Comparison of ENCODE assay signal across 15 cellular contexts in genomic region chr1:40820251-40820797, GRCh38. TPM values are rescaled to one million over a fixed set of nuclear protein-coding genes. Genes with fewer than 3 reads are reported as not detected.
DNase-seq lines count a peak whose midpoint lies in the region; ATAC-seq, FAIRE-seq and TF ChIP-seq lines count a peak whose summit lies in the region.
"Had no signal": no experiment of that assay in that cellular context is flagged by ENCODE, and none has a peak within 500 bp of the region (broad histone marks: within the 10 kb centered on the region; RNA-seq: fewer than 3 reads in every experiment).

No MANE protein-coding gene starts in this region.

- peak overlapping the region; percentile 19; the same call in 1 of the 2 replicates for H2BK12ac ChIP-seq in H1 (ENCODE audit: low read depth, low read length)

- TF ChIP-seq CTCF in H1 (IDR thresholded peaks at IDR 0.05; ENCODE audit: control extremely low read depth in 1 of 3, insufficient read depth in 1 of 3, low read depth in 1 of 3, low read length in 3 of 3): peak in 2 of 3 experiments; percentile 42 to 57; a peak in 3 of 4 replicates

- ATAC-seq in GM18868 (IDR thresholded peaks at IDR 0.05; ENCODE audit: unreplicated experiment): no peak
- no peak for ATAC-seq in HG02938 (IDR thresholded peaks at IDR 0.05; ENCODE audit: unreplicated experiment)
- ATAC-seq: heart left ventricle had no signal

- 73% methylated on average over 3 of the region's 3 CpGs; no CpG with 5 or more reads in 1 of the 2 experiments for WGBS in H1 (ENCODE audit: extremely low coverage in 1 of 2, insufficient coverage in 1 of 2, insufficient read length in 1 of 2, insufficient replicate concordance in 2 of 2, low coverage in 1 of 2, low lambda C conversion rate in 2 of 2, missing lambda C conversion rate in 1 of 2), 2 experiments

- no peak for TF ChIP-seq POLR2A in H1 (IDR thresholded peaks at IDR 0.05; ENCODE audit: control extremely low read depth in 1 of 2, low read depth in 2 of 2, low read length in 2 of 2)

- no peak overlapping the region for H3K27ac ChIP-seq in H1 (ENCODE audit: low read depth, low read length)
- H3K27ac ChIP-seq: 22Rv1, heart left ventricle, spleen, transverse colon had no signal

- H3K4me1 ChIP-seq in H1 (replicated peaks in 1 of 4; ENCODE audit: control insufficient read depth in 3 of 4, insufficient read depth in 4 of 4, low read length in 3 of 4): peaks cover 4 to 18% (median 15%) of the 10 kb centered on the region in 4 experiments

- H3K9ac ChIP-seq in H1 (replicated peaks in 1 of 4; ENCODE audit: extremely low read depth in 1 of 4, low read depth in 3 of 4, low read length in 3 of 4): no peak overlapping the region

- peak; percentile 95 for DNase-seq in DMS 273 (lab: John Stamatoyannopoulos, UW; ENCODE audit: unreplicated experiment)
- no peak for DNase-seq in DMS 273 treated with DMSO at 0.1 percent for 48 hours (lab: John Stamatoyannopoulos, UW)
- DNase-seq in NOMO-1 treated with DMSO at 0.1 percent for 48 hours (lab: John Stamatoyannopoulos, UW; ENCODE audit: unreplicated experiment): peak; percentile 36
- DNase-seq in H1 (ENCODE audit: low read depth in 1 of 2, low spot score in 2 of 2): peak in 1 of 2 experiments; percentile 69
- DNase-seq in pons (ENCODE audit: low spot score): peak; percentile 20
- DNase-seq in activated CD4-positive, alpha-beta T cell treated with anti-CD3 and anti-CD28 coated beads, Interleukin-2, amount 50 U/mL, for 48 hours: no peak
- DNase-seq: activated CD4-positive, alpha-beta T cell treated with anti-CD3 and anti-CD28 coated beads for 4 hours; COR-L47; heart left ventricle; spleen; transverse colon had no signal

- no peaks in the 10 kb centered on the region for H4K20me1 ChIP-seq in H1 (replicated peaks in 1 of 2; ENCODE audit: control insufficient read depth in 1 of 2, insufficient read depth in 2 of 2, low read length in 2 of 2)

- no peak overlapping the region; the same call in 1 of the 2 replicates for H2BK20ac ChIP-seq in H1 (ENCODE audit: low read length)

- no peak overlapping the region for H3K4me2 ChIP-seq in H1 (ENCODE audit: insufficient read depth in 1 of 2, low read depth in 2 of 2, low read length in 2 of 2)

- TF ChIP-seq RAD21 in H1 (IDR thresholded peaks at IDR 0.05 in 1 of 2, conservative IDR thresholded peaks at IDR 0.05 in 1 of 2; ENCODE audit: low read depth in 2 of 2, low read length in 2 of 2): peak; percentile 47 to 62; a peak in 3 of 4 replicates

- CTCF ChIA-PET in H1 (lab: Charles Lee; ENCODE audit: partially characterized antibody): interaction anchor here (0.6 to 5.7 kb wide), 19 partner anchors 9 to 127 kb away, joined by 3 to 36 read pairs (median 4); no protein-coding TSS in a partner anchor

- no peak overlapping the region for H3K4me3 ChIP-seq in H1 (ENCODE audit: extremely low read depth in 1 of 4, insufficient read depth in 2 of 4, low read depth in 3 of 4, low read length in 4 of 4)
- H3K4me3 ChIP-seq: heart left ventricle, spleen, transverse colon had no signal

- no peak overlapping the region for H4K5ac ChIP-seq in H1 (ENCODE audit: insufficient read length, low read depth, low read length)

- no peak overlapping the region for H3K4ac ChIP-seq in H1 (replicated peaks; ENCODE audit: insufficient read length, low read depth, low read length)

- H3K9me3 ChIP-seq in H1 (ENCODE audit: insufficient read depth in 2 of 2, low read depth in 1 of 2, low read length in 1 of 2): no peaks in the 10 kb centered on the region
- H3K9me3 ChIP-seq: heart left ventricle, spleen, transverse colon had no signal

- H2AFZ ChIP-seq in H1 (ENCODE audit: low read length): no peak overlapping the region

- H3K23ac ChIP-seq in H1 (ENCODE audit: insufficient read length): no peak overlapping the region

- H2BK15ac ChIP-seq in H1 (ENCODE audit: low read length): peak overlapping the region; percentile 97; the same call in 1 of the 2 replicates

- no peak overlapping the region for H3K18ac ChIP-seq in H1 (ENCODE audit: extremely low read depth, low read length)

- POLR2A ChIA-PET in H1 (lab: Charles Lee; ENCODE audit: partially characterized antibody): interaction anchor here (0.9 to 1.6 kb wide), 2 partner anchors 36 to 46 kb away, joined by 3 to 4 read pairs; no protein-coding TSS in a partner anchor

- no peak for TF ChIP-seq EP300 in H1 (IDR thresholded peaks at IDR 0.05; ENCODE audit: borderline replicate concordance in 1 of 2, low read depth in 2 of 2, low read length in 2 of 2)

- H4K8ac ChIP-seq in H1 (ENCODE audit: extremely low read depth, insufficient read depth, low read length): no peak overlapping the region

- H2BK120ac ChIP-seq in H1 (replicated peaks; ENCODE audit: low read depth, low read length): no peak overlapping the region

- H2BK5ac ChIP-seq in H1 (ENCODE audit: low read depth, low read length): no peak overlapping the region

- H3K79me2 ChIP-seq in H1 (ENCODE audit: control insufficient read depth in 1 of 2, insufficient read depth in 2 of 2, low read length in 2 of 2): no peaks in the 10 kb centered on the region

- no peaks in the 10 kb centered on the region for H3K79me1 ChIP-seq in H1 (ENCODE audit: low read depth, low read length)

- H3K27me3 ChIP-seq in H1 (replicated peaks in 1 of 4; ENCODE audit: control insufficient read depth in 3 of 4, extremely low read depth in 1 of 4, insufficient read depth in 3 of 4, low read length in 3 of 4): peaks cover 0 to 5% (median 2%) of the 10 kb centered on the region in 4 experiments; a peak in 3 of 7 replicates
- H3K27me3 ChIP-seq: transverse colon had no signal

- H3K23me2 ChIP-seq in H1 (ENCODE audit: low read depth, low read length): peaks cover 7% of the 10 kb centered on the region; the same call in 1 of the 2 replicates

- H2AK5ac ChIP-seq in H1 (ENCODE audit: low read depth, low read length): no peak overlapping the region

- no peak overlapping the region for H3K56ac ChIP-seq in H1 (replicated peaks; ENCODE audit: insufficient read length, low read depth, low read length)

- no peak for FAIRE-seq in H1 (lab: Jason Lieb, UNC)
- FAIRE-seq: endometrium had no signal

- H3K14ac ChIP-seq in H1 (ENCODE audit: insufficient read length): no peak overlapping the region

- H4K91ac ChIP-seq in H1 (replicated peaks; ENCODE audit: insufficient read length, low read length): no peak overlapping the region

- H3K36me3 ChIP-seq in H1 (ENCODE audit: control insufficient read depth in 2 of 4, insufficient read depth in 4 of 4, low read length in 3 of 4): no peaks in the 10 kb centered on the region
- H3K36me3 ChIP-seq: heart left ventricle, spleen, transverse colon had no signal

TF ChIP-seq in H1, 55 proteins besides CTCF, POLR2A, EP300 and RAD21:
- peak; percentile 92 for TF ChIP-seq CEBPB (IDR thresholded peaks at IDR 0.05; ENCODE audit: low read depth, low read length)
- TF ChIP-seq EGR1 (IDR thresholded peaks at IDR 0.05; ENCODE audit: borderline replicate concordance, low read depth, low read length): no peak
- no peak for TF ChIP-seq YY1 (IDR thresholded peaks at IDR 0.05; ENCODE audit: low read depth, low read length)
- TF ChIP-seq CREB1 (IDR thresholded peaks at IDR 0.05): no peak
- no peak for TF ChIP-seq ATF2 (IDR thresholded peaks at IDR 0.05; ENCODE audit: low read length)
- TF ChIP-seq MAFK (IDR thresholded peaks at IDR 0.05; ENCODE audit: low read depth, low read length): no peak

RNA-seq across cellular contexts. Expression of gene KCNQ4, which starts 36.7 kb away (rescaled TPM):
- 3.5 and 3.9 TPM in 2 replicates for total RNA-seq in H1 (2021; fragmentation: NEBNext Ultra II Directional; extraction: Animal tissue kit (Norgen Biotek cat#: 25700))
- 2.2 and 4.0 TPM in 2 replicates for polyA plus RNA-seq in H1 (2011; rRNA removed)
- 1.9 TPM for polyA plus RNA-seq in H1 (2011; cell fraction: cytosol; rRNA removed)
- polyA plus RNA-seq in H1 (2011; cell fraction: nucleus; rRNA removed): 7.6 TPM
- 3.0 to 5.7 TPM (median 4.7 TPM) in 4 replicates for polyA plus RNA-seq in H1 (2012, experiment 1 of 2)
- 3.1 TPM for polyA plus RNA-seq in H1 (2012, experiment 2 of 2)
- 2.7 TPM for polyA plus RNA-seq in H1 (2013, experiment 1 of 2)
- polyA plus RNA-seq in H1 (2013, experiment 2 of 2): 2.5 TPM
- 1.2 and 1.3 TPM in 2 replicates for polyA minus RNA-seq in H1 (2011; rRNA and poly(A)+ RNA removed)
- polyA minus RNA-seq in H1 (2011; cell fraction: cytosol; rRNA and poly(A)+ RNA removed): 2.1 TPM
- 2.5 TPM for polyA minus RNA-seq in H1 (2011; cell fraction: nucleus; rRNA and poly(A)+ RNA removed)

RNA-seq across cellular contexts. Expression of gene CITED4, which starts 41.8 kb away (rescaled TPM):
- 16.0 and 16.3 TPM in 2 replicates for total RNA-seq in H1 (2021; fragmentation: NEBNext Ultra II Directional; extraction: Animal tissue kit (Norgen Biotek cat#: 25700))
- polyA plus RNA-seq in H1 (2011; rRNA removed): 5.4 and 11.1 TPM in 2 replicates
- polyA plus RNA-seq in H1 (2011; cell fraction: cytosol; rRNA removed): 4.6 TPM
- 8.9 TPM for polyA plus RNA-seq in H1 (2011; cell fraction: nucleus; rRNA removed)
- polyA plus RNA-seq in H1 (2012, experiment 1 of 2): 5.5 to 10.2 TPM (median 9.5 TPM) in 4 replicates
- polyA plus RNA-seq in H1 (2012, experiment 2 of 2): 3.8 TPM
- 15.6 TPM for polyA plus RNA-seq in H1 (2013, experiment 1 of 2)
- polyA plus RNA-seq in H1 (2013, experiment 2 of 2): 16.1 TPM
- polyA minus RNA-seq in H1 (2011; rRNA and poly(A)+ RNA removed): 0.22 and 0.63 TPM in 2 replicates
- 5.8 TPM for polyA minus RNA-seq in H1 (2011; cell fraction: cytosol; rRNA and poly(A)+ RNA removed)
- 12.1 TPM for polyA minus RNA-seq in H1 (2011; cell fraction: nucleus; rRNA and poly(A)+ RNA removed)

Comparison
In these comparisons a context has a peak if more than half of its experiments do, and no peak if none do; other contexts are left out.
1. DNase-seq: peak in DMS 273 (single experiment), NOMO-1 treated with DMSO at 0.1 percent for 48 hours (single experiment) and pons (single experiment); none in DMS 273 treated with DMSO at 0.1 percent for 48 hours (single experiment) and activated CD4-positive, alpha-beta T cell treated with anti-CD3 and anti-CD28 coated beads, Interleukin-2, amount 50 U/mL, for 48 hours (0 of 2).